ENCODE assay signal across 26 cellular contexts in the genomic region with DNA sequence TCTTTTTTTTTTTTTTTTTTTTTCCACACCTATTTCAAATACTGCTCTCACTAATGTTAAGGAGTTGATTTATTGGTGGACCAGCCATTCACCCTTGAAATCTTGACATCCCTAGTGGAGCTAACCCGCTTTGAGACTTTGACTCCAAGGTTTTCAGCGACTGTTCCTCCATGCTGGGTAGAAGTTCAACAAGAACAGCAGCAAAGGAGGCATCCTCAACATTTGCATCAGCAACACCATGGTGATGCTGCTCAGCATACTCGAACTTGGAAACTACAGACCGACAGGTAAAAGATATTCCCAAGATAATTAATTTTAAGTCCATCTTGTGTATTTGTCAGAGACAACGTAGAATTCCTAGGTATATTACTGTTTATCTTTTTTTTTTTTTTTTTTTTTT.
"Had no signal": no experiment of that assay in that cellular context is flagged by ENCODE, and none has a peak within 500 bp of the region (broad histone marks: within the 10 kb centered on the region; RNA-seq: fewer than 3 reads in every experiment).

No MANE protein-coding gene starts in this region.

- H3K4me1 ChIP-seq: suprapubic skin, uterus had no signal

- H3K27ac ChIP-seq: stomach, suprapubic skin, testis, thoracic aorta, thyroid gland, tibial artery, tibial nerve, transverse colon, upper lobe of left lung, upper lobe of right lung, uterus, vagina had no signal

- H3K36me3 ChIP-seq: uterus had no signal

- ATAC-seq: stimulated activated effector memory CD8-positive, alpha-beta T cell treated with anti-CD3 and anti-CD28 coated beads, Interleukin-12 subunit alpha, Interleukin-12 subunit beta, amount 100 ng/mL, for 72 hours; stimulated activated memory B cell treated with anti-CD40 and anti-IgM and Interleukin-4, amounts not matched to agents 10 μg/mL and 1 μg/mL and 100 μg/mL, for 72 hours; stimulated activated naive B cell treated with anti-CD40 and anti-IgM and Interleukin-4, amounts not matched to agents 10 μg/mL and 1 μg/mL and 100 μg/mL, for 72 hours; stimulated activated naive CD8-positive, alpha-beta T cell treated with anti-CD3 and anti-CD28 coated beads, Interleukin-15, amount 100 ng/mL, for 72 hours; stimulated activated naive CD8-positive, alpha-beta T cell treated with anti-CD3 and anti-CD28 coated beads, Interleukin-15, Interleukin-2, amounts not matched to agents 100 U/mL and 50 U/mL, for 24 hours; upper lobe of right lung had no signal

- DNase-seq: stimulated activated CD4-positive, alpha-beta T cell treated with anti-CD3 and anti-CD28 coated beads, Interleukin-2, amount 100 ng/mL, for 48 hours; stimulated activated CD4-positive, alpha-beta T cell treated with anti-CD3 and anti-CD28 coated beads, Interleukin-4, amount 100 ng/mL, for 1 hour; stimulated activated CD4-positive, alpha-beta T cell treated with anti-CD3 and anti-CD28 coated beads, Interleukin-4, amount 100 ng/mL, for 24 hours; stimulated activated CD4-positive, alpha-beta T cell treated with anti-CD3 and anti-CD28 coated beads, Interleukin-4, amount 100 ng/mL, for 4 hours; stimulated activated CD8-positive, alpha-beta memory T cell treated with anti-CD3 and anti-CD28 coated beads, Interleukin-4, amount 100 ng/mL, for 48 hours; stimulated activated naive B cell treated with anti-CD40 and anti-IgM and Interleukin-4, amounts not matched to agents 10 μg/mL and 1 μg/mL and 100 μg/mL, for 72 hours; stimulated activated naive CD4-positive, alpha-beta T cell; stimulated activated naive CD4-positive, alpha-beta T cell treated with Interleukin-2 at 50 U/mL for 16 hours; stimulated activated naive CD8-positive, alpha-beta T cell treated with anti-CD3 and anti-CD28 coated beads, Interleukin-15, amount 100 ng/mL, for 72 hours; stimulated activated naive CD8-positive, alpha-beta T cell treated with anti-CD3 and anti-CD28 coated beads, Interleukin-15, Interleukin-2, amounts not matched to agents 100 U/mL and 50 U/mL, for 24 hours; stomach; substantia nigra; testis; thyroid gland; tibial artery; transverse colon; trophoblast cell; upper lobe of left lung; upper lobe of right lung; uterus had no signal

- H3K9me3 ChIP-seq: stomach, suprapubic skin, testis, thoracic aorta, thyroid gland, tibial artery, tibial nerve, transverse colon, upper lobe of left lung, upper lobe of right lung, uterus, vagina had no signal

- H3K4me3 ChIP-seq: stomach, suprapubic skin, testis, thoracic aorta, thyroid gland, tibial artery, tibial nerve, transverse colon, upper lobe of left lung, upper lobe of right lung, uterus, vagina had no signal

- H3K27me3 ChIP-seq: stomach, suprapubic skin, testis, thyroid gland, tibial artery, tibial nerve, transverse colon, upper lobe of left lung, upper lobe of right lung, uterus, vagina had no signal
